ENCODE assay signal across 8 cellular contexts in genomic region chr13:51249767-51250741, GRCh38. TPM values are rescaled to one million over a fixed set of nuclear protein-coding genes. Genes with fewer than 3 reads are reported as not detected.
DNase-seq lines count a peak whose midpoint lies in the region; ATAC-seq and TF ChIP-seq lines count a peak whose summit lies in the region.

No MANE protein-coding gene starts in this region.

- H3K9me3 ChIP-seq in uterus = no peaks in the 10 kb centered on the region

- intact Hi-C loops in uterus (cut with DNase I; ENCODE audit: low total_unique reads) = no loop called here

- no peaks in the 10 kb centered on the region for H3K27me3 ChIP-seq in uterus

- peak; percentile 81 for DNase-seq in Ammon's horn (ENCODE audit: low spot score)
- no peak for DNase-seq in HFF-Myc (ENCODE audit: extremely low read depth, low read depth)
- peak; percentile 8 to 51 for DNase-seq in lung microvascular endothelial cell (ENCODE audit: low read depth in 2 of 2)
- no peak for DNase-seq in uterus
- no peak for DNase-seq in activated CD4-positive, alpha-beta T cell treated with anti-CD3 and anti-CD28 coated beads, Interleukin-2, amount 50 U/mL, for 48 hours
- DNase-seq in H4 (ENCODE audit: low spot score) = no peak

- TF ChIP-seq CTCF in HFF-Myc (IDR thresholded peaks at IDR 0.05; ENCODE audit: low read depth, low read length, missing control alignments) = peak; percentile 52
- no peak for TF ChIP-seq CTCF in uterus (IDR thresholded peaks at IDR 0.05)

- no peaks in the 10 kb centered on the region for H3K36me3 ChIP-seq in uterus

- peak overlapping the region; percentile 99 for H3K27ac ChIP-seq in angular gyrus (ENCODE audit: low read depth, low read length)
- no peak overlapping the region for H3K27ac ChIP-seq in uterus

- H3K4me3 ChIP-seq in HFF-Myc (replicated peaks; ENCODE audit: low read depth, low read length) = no peak overlapping the region
- H3K4me3 ChIP-seq in uterus = no peak overlapping the region

- no peak for ATAC-seq in HG03521 (IDR thresholded peaks at IDR 0.05; ENCODE audit: unreplicated experiment)

- no peaks in the 10 kb centered on the region for H3K4me1 ChIP-seq in uterus

- TF ChIP-seq POLR2A in uterus (IDR thresholded peaks at IDR 0.05) = no peak

RNA-seq across cellular contexts. Expression of gene FAM124A, which starts 27.9 kb away (rescaled TPM):
- total RNA-seq in lung microvascular endothelial cell = 3.3 and 3.4 TPM in 2 replicates
- 1 to 10 TPM; 2.1 to 7.2 (median 5.2) TPM for total RNA-seq in uterus
- 0.55 and 1.0 TPM in 2 replicates for total RNA-seq in H4 (2014; rRNA removed; shearing (Covaris generic))

Comparison
In these comparisons a context has a peak if more than half of its experiments do, and no peak if none do; other contexts are left out.
1. DNase-seq: peak in Ammon's horn (single experiment) and lung microvascular endothelial cell (2 of 2); none in HFF-Myc (single experiment), uterus (0 of 2), activated CD4-positive, alpha-beta T cell treated with anti-CD3 and anti-CD28 coated beads, Interleukin-2, amount 50 U/mL, for 48 hours (0 of 2) and H4 (single experiment).